In genomic region chr1:54709547-54710292, GRCh38 we compare ENCODE assay signal across 23 cellular contexts.
"Had no signal": no experiment of that assay in that cellular context is flagged by ENCODE, and none has a peak within 500 bp of the region (broad histone marks: within the 10 kb centered on the region; RNA-seq: fewer than 3 reads in every experiment).

No MANE protein-coding gene starts in this region.

- H3K27ac Mint-ChIP-seq: activated B cell treated with CpG ODN at 0.5 μM for 24 hours; activated CD4-positive, alpha-beta memory T cell treated with anti-CD3 and anti-CD28 coated beads for 36 hours; activated CD8-positive, alpha-beta memory T cell treated with anti-CD3 and anti-CD28 coated beads, Interleukin-2, amount 10 ng/mL, durations not matched to agents 7 days and 5 days; activated naive CD4-positive, alpha-beta T cell treated with anti-CD3 and anti-CD28 coated beads for 36 hours; activated T-cell treated with anti-CD3 and anti-CD28 coated beads, Interleukin-2, amount 50 U/mL, for 24 hours; memory B cell had no signal

- H3K4me3 ChIP-seq: ascending aorta, gastroesophageal sphincter, heart right ventricle, mucosa of descending colon, prostate gland, skin epidermis, tibial nerve had no signal

- H3K9me3 ChIP-seq: ascending aorta, gastroesophageal sphincter, heart right ventricle, mucosa of descending colon, prostate gland, tibial nerve had no signal

- H3K4me3 Mint-ChIP-seq: activated B cell treated with CpG ODN at 0.5 μM for 24 hours; activated CD4-positive, alpha-beta memory T cell treated with anti-CD3 and anti-CD28 coated beads for 36 hours; activated CD8-positive, alpha-beta memory T cell treated with anti-CD3 and anti-CD28 coated beads, Interleukin-2, amount 10 ng/mL, durations not matched to agents 7 days and 5 days; activated naive CD4-positive, alpha-beta T cell treated with anti-CD3 and anti-CD28 coated beads for 36 hours; activated T-cell treated with anti-CD3 and anti-CD28 coated beads, Interleukin-2, amount 50 U/mL, for 24 hours; memory B cell; naive B cell had no signal

- H3K9me3 Mint-ChIP-seq: activated B cell treated with CpG ODN at 0.5 μM for 24 hours; activated CD4-positive, alpha-beta memory T cell treated with anti-CD3 and anti-CD28 coated beads for 36 hours; activated naive CD4-positive, alpha-beta T cell treated with anti-CD3 and anti-CD28 coated beads for 36 hours; activated T-cell treated with anti-CD3 and anti-CD28 coated beads, Interleukin-2, amount 50 U/mL, for 24 hours; memory B cell; naive B cell; neural crest cell had no signal

- H3K27me3 ChIP-seq: ascending aorta, gastroesophageal sphincter, heart right ventricle, tibial nerve had no signal

- H3K36me3 Mint-ChIP-seq: activated CD4-positive, alpha-beta memory T cell treated with anti-CD3 and anti-CD28 coated beads for 36 hours; activated CD8-positive, alpha-beta memory T cell treated with anti-CD3 and anti-CD28 coated beads, Interleukin-2, amount 10 ng/mL, durations not matched to agents 7 days and 5 days; memory B cell; naive B cell had no signal

- H3K27ac ChIP-seq: ascending aorta, gastroesophageal sphincter, heart right ventricle, prostate gland, skin epidermis, tibial nerve had no signal

- H3K4me1 Mint-ChIP-seq: activated CD8-positive, alpha-beta memory T cell treated with anti-CD3 and anti-CD28 coated beads, Interleukin-2, amount 10 ng/mL, durations not matched to agents 7 days and 5 days; memory B cell; neural crest cell had no signal

- H3K4me1 ChIP-seq: ascending aorta, prostate gland, tibial nerve had no signal

- H3K36me3 ChIP-seq: prostate gland had no signal

- DNase-seq: activated B cell treated with CpG ODN at 0.5 μM for 24 hours; activated CD4-positive, alpha-beta memory T cell treated with anti-CD3 and anti-CD28 coated beads for 36 hours; activated CD4-positive, alpha-beta T cell treated with anti-CD3 and anti-CD28 coated beads for 4 hours; activated CD8-positive, alpha-beta memory T cell treated with anti-CD3 and anti-CD28 coated beads, Interleukin-2, amount 10 ng/mL, durations not matched to agents 7 days and 5 days; activated naive CD4-positive, alpha-beta T cell treated with anti-CD3 and anti-CD28 coated beads for 36 hours; activated T-cell treated with anti-CD3 and anti-CD28 coated beads, Interleukin-2, amount 50 U/mL, for 24 hours; cortex of kidney; heart right ventricle; kidney glomerular epithelial cell; left ventricle myocardium superior; mucosa of descending colon; naive B cell; right cardiac atrium; stimulated activated naive CD8-positive, alpha-beta T cell treated with anti-CD3 and anti-CD28 coated beads, Interleukin-15, Interleukin-2, amounts not matched to agents 100 U/mL and 50 U/mL, for 24 hours; SW 1271; T-helper 2 cell had no signal
